In genomic region chr20:25223179-25223661, GRCh38 we compare ENCODE assay signal across 9 cellular contexts. TPM values are rescaled to one million over a fixed set of nuclear protein-coding genes. Genes with fewer than 3 reads are reported as not detected.
DNase-seq lines count a peak whose midpoint lies in the region; ATAC-seq and TF ChIP-seq lines count a peak whose summit lies in the region.
"Had no signal": no experiment of that assay in that cellular context is flagged by ENCODE, and none has a peak within 500 bp of the region (broad histone marks: within the 10 kb centered on the region; RNA-seq: fewer than 3 reads in every experiment).

No MANE protein-coding gene starts in this region.

- no peaks in the 10 kb centered on the region for H3K36me3 ChIP-seq in PC-9 (ENCODE audit: low read depth)
- peaks cover 3% of the 10 kb centered on the region for H3K36me3 ChIP-seq in colonic mucosa
- H3K36me3 ChIP-seq in gastrocnemius medialis: peaks cover 0 to 19% of the 10 kb centered on the region in 2 donors

- H3K9me3 ChIP-seq in PC-9 (ENCODE audit: insufficient read depth, low read depth): no peaks in the 10 kb centered on the region
- no peaks in the 10 kb centered on the region for H3K9me3 ChIP-seq in colonic mucosa
- no peaks in the 10 kb centered on the region for H3K9me3 ChIP-seq in gastrocnemius medialis

- POLR2A ChIA-PET in PC-9 (lab: Charles Lee; ENCODE audit: unreplicated experiment): interaction anchor here (0.6 to 1.7 kb wide), 6 partner anchors 10 to 310 kb away, joined by 4 to 18 read pairs (median 5); partner anchors contain the start of genes ENTPD6 and PYGB

- no peak overlapping the region for H2AFZ ChIP-seq in PC-9

- TF ChIP-seq POLR2A in gastrocnemius medialis (IDR thresholded peaks at IDR 0.05): no peak

- in situ Hi-C loops in gastrocnemius medialis (cut with MboI; ENCODE audit: low sequenced_read_pairs in 4 of 4): loop anchor here in 1 of 4 donors (25.0 kb wide), 1 partner anchor 236 kb away; the partner anchor contains the start of gene APMAP

- CTCF ChIA-PET in PC-9 (lab: Charles Lee): interaction anchor here (0.5 to 1.6 kb wide), 11 partner anchors 9 to 316 kb away, joined by 3 to 22 read pairs (median 3); partner anchors contain the start of gene PYGB

- TF ChIP-seq CTCF in PC-9 (conservative IDR thresholded peaks at IDR 0.05) (peak; percentile 45; the same call in 1 of the 2 replicates), colonic mucosa (IDR thresholded peaks at IDR 0.05) (peak; percentile 16), gastrocnemius medialis (IDR thresholded peaks at IDR 0.05 in 4 of 5, conservative IDR thresholded peaks at IDR 0.05 in 1 of 5) (no peak)

- peak overlapping the region; percentile 65 for H3K4me2 ChIP-seq in PC-9

- peaks cover 52% of the 10 kb centered on the region for H3K4me1 ChIP-seq in PC-9 (replicated peaks; ENCODE audit: insufficient read depth)
- no peaks in the 10 kb centered on the region for H3K4me1 ChIP-seq in colonic mucosa
- peaks cover 33 to 39% of the 10 kb centered on the region in 2 donors for H3K4me1 ChIP-seq in gastrocnemius medialis

- no TSS peak for BruUV-seq in PC-9 (replicated peaks; lab: Mats Ljungman, UMichigan)

- peaks cover 38% of the 10 kb centered on the region for H3F3A ChIP-seq in PC-9 (ENCODE audit: insufficient read depth, low read depth)

- no peak for ATAC-seq in gastrocnemius medialis

- peak overlapping the region; percentile 20; the same call in 1 of the 2 replicates for H3K4me3 ChIP-seq in PC-9
- no peak overlapping the region for H3K4me3 ChIP-seq in colonic mucosa
- no peak overlapping the region for H3K4me3 ChIP-seq in gastrocnemius medialis

- H3K9me2 ChIP-seq in PC-9 (ENCODE audit: insufficient read depth): no peaks in the 10 kb centered on the region

- intact Hi-C loops in PC-9 (cut with micrococcal nuclease; ENCODE audit: unreplicated experiment): no loop called here
- intact Hi-C loops in colonic mucosa (cut with DNase I): no loop called here
- intact Hi-C loops in posterior vena cava (cut with DNase I): no loop called here
- intact Hi-C loops in gastrocnemius medialis (cut with DNase I; ENCODE audit: low total_unique reads): no loop called here

- H3K27me3 ChIP-seq in PC-9 (ENCODE audit: insufficient read depth, low read depth): no peaks in the 10 kb centered on the region
- H3K27me3 ChIP-seq in colonic mucosa: no peaks in the 10 kb centered on the region
- H3K27me3 ChIP-seq in gastrocnemius medialis: no peaks in the 10 kb centered on the region

- no peaks in the 10 kb centered on the region for H4K20me1 ChIP-seq in PC-9 (ENCODE audit: insufficient read depth)

- no peak overlapping the region for H3K9ac ChIP-seq in colonic mucosa (ENCODE audit: low read depth in 2 of 2, low read length in 2 of 2)

- H3K79me2 ChIP-seq in PC-9 (ENCODE audit: low read depth): peaks cover 16% of the 10 kb centered on the region

- DNase-seq in NCI-H82 (lab: John Stamatoyannopoulos, UW): peak; percentile 13
- no peak for DNase-seq in NCI-H82 treated with DMSO at 0.1 percent for 48 hours (lab: John Stamatoyannopoulos, UW; ENCODE audit: unreplicated experiment)
- peak; percentile 92 to 98 for DNase-seq in PC-9
- DNase-seq in colonic mucosa: peak; percentile 73
- peak; percentile 61 for DNase-seq in posterior vena cava (ENCODE audit: low spot score)
- DNase-seq in NCI-H2107 (lab: John Stamatoyannopoulos, UW): no peak
- no peak for DNase-seq in gastrocnemius medialis
- no peak for DNase-seq in NCI-H1694 treated with DMSO at 0.1 percent for 48 hours (lab: John Stamatoyannopoulos, UW)
- DNase-seq: activated B cell treated with CpG ODN at 0.5 μM for 24 hours had no signal

- H3K27ac ChIP-seq in PC-9 (peak overlapping the region; percentile 97), colonic mucosa (peak overlapping the region; percentile 36), gastrocnemius medialis (peak overlapping the region in 1 of 4 donors; percentile 13)

RNA-seq across cellular contexts. Expression of gene PYGB, which starts 24.7 kb away (rescaled TPM):
- total RNA-seq in PC-9 (2021): 127 and 133 TPM in 2 replicates
- total RNA-seq in colonic mucosa: 100 to 1,000 TPM; 211 to 295 TPM
- total RNA-seq in posterior vena cava: 100 to 1,000 TPM; 132 to 155 TPM
- 10 to 100 TPM; 13.6 to 50.7 (median 27.0) TPM for total RNA-seq in gastrocnemius medialis

RNA-seq across cellular contexts. Expression of gene ENTPD6, which starts 27.7 kb away (rescaled TPM):
- total RNA-seq in PC-9 (2021): 75.5 and 80.4 TPM in 2 replicates
- 100 to 1,000 TPM; 120 to 201 TPM for total RNA-seq in colonic mucosa
- total RNA-seq in posterior vena cava: 10 to 100 TPM; 48.5 to 51.0 TPM
- total RNA-seq in gastrocnemius medialis: 10 to 100 TPM; 27.0 to 61.1 (median 50.2) TPM

Comparison
In these comparisons a context has a peak if more than half of its experiments do, and no peak if none do; other contexts are left out.
1. DNase-seq: peak in NCI-H82 (single experiment), PC-9 (2 of 2), colonic mucosa (single experiment) and posterior vena cava (single experiment); none in NCI-H82 treated with DMSO at 0.1 percent for 48 hours (single experiment), NCI-H2107 (single experiment), gastrocnemius medialis (0 of 2) and NCI-H1694 treated with DMSO at 0.1 percent for 48 hours (single experiment).
2. CTCF ChIP-seq: peak in PC-9 (single experiment) and colonic mucosa (single experiment); none in gastrocnemius medialis (0 of 5).